ENCODE assay signal across 27 cellular contexts in the genomic region with DNA sequence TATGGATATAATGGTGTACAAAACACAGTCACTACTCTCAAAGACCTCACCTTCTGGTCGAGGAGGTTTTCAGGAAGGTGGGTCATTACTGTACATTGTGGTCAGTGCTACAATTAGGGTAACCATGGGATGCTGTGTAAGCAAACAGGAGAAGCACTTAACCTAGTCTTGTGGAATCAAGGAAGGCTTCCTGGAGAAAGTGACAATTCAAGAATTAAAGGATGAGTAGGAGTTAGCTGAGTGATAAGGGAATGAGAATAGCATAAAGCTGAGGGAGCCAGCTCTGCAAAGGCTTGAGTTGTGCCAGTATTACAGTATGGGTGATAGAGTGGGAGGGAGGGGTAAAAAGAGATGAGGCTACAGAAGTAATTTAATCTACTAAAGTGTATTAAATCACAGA.
"Had no signal": no experiment of that assay in that cellular context is flagged by ENCODE, and none has a peak within 500 bp of the region (broad histone marks: within the 10 kb centered on the region; RNA-seq: fewer than 3 reads in every experiment).

No MANE protein-coding gene starts in this region.

- H3K36me3 ChIP-seq: brain microvascular endothelial cell, Peyer's patch had no signal

- H3K9me3 ChIP-seq: Peyer's patch had no signal

- H3K27ac ChIP-seq: brain microvascular endothelial cell, Peyer's patch, RWPE1, VCaP had no signal

- H3K36me3 Mint-ChIP-seq: activated CD4-positive, alpha-beta memory T cell treated with anti-CD3 and anti-CD28 coated beads for 36 hours; activated naive CD4-positive, alpha-beta T cell treated with anti-CD3 and anti-CD28 coated beads, Interleukin-2, amount 50 U/mL, for 72 hours; T-cell had no signal

- H3K9me3 Mint-ChIP-seq: activated CD4-positive, alpha-beta memory T cell treated with anti-CD3 and anti-CD28 coated beads for 36 hours; activated CD4-positive, alpha-beta T cell treated with anti-CD3 and anti-CD28 coated beads, Interleukin-2, amount 10 ng/mL, durations not matched to agents 7 days and 5 days; activated naive CD4-positive, alpha-beta T cell treated with anti-CD3 and anti-CD28 coated beads, Interleukin-2, amount 50 U/mL, for 72 hours; activated naive CD8-positive, alpha-beta T cell treated with anti-CD3 and anti-CD28 coated beads, Interleukin-2, amount 50 U/mL, for 24 hours; activated T-cell treated with anti-CD3 and anti-CD28 coated beads, Interleukin-2, amount 50 U/mL, for 4 hours; T-cell had no signal

- H3K4me1 Mint-ChIP-seq: activated CD4-positive, alpha-beta T cell treated with anti-CD3 and anti-CD28 coated beads, Interleukin-2, amount 10 ng/mL, durations not matched to agents 7 days and 5 days; activated naive CD8-positive, alpha-beta T cell treated with anti-CD3 and anti-CD28 coated beads, Interleukin-2, amount 50 U/mL, for 24 hours; T-cell had no signal

- DNase-seq: activated CD4-positive, alpha-beta memory T cell treated with anti-CD3 and anti-CD28 coated beads for 36 hours; activated CD4-positive, alpha-beta T cell treated with anti-CD3 and anti-CD28 coated beads, Interleukin-2, amount 10 ng/mL, durations not matched to agents 7 days and 5 days; activated CD4-positive, CD25-positive, alpha-beta regulatory T cell; activated CD8-positive, alpha-beta memory T cell treated with anti-CD3 and anti-CD28 coated beads for 24 hours; activated effector memory CD4-positive, alpha-beta T cell treated with anti-CD3 and anti-CD28 coated beads, Interleukin-2, amount 50 U/mL, for 16 hours; activated naive CD4-positive, alpha-beta T cell treated with Interleukin-2 at 50 U/mL for 16 hours; activated naive CD8-positive, alpha-beta T cell treated with anti-CD3 and anti-CD28 coated beads, Interleukin-2, amount 50 U/mL, for 24 hours; activated T-cell treated with anti-CD3 and anti-CD28 coated beads, Interleukin-2, amount 50 U/mL, for 4 hours; brain microvascular endothelial cell; caudate nucleus; NCI-H1092 treated with DMSO at 0.1 percent for 48 hours; NCI-H1417 treated with DMSO at 0.1 percent for 48 hours; NCI-H1694; NCI-H2029; NCI-H2107; NCI-H2171 treated with DMSO at 0.1 percent for 48 hours; NCI-H226; NCI-H526; NK-92 treated with Interleukin-12 subunit alpha and Interleukin-12 subunit beta, amount 100 ng/mL, for 24 hours; OCI-M1; Peyer's patch; SHP77 treated with DMSO at 0.1 percent for 48 hours; T-cell; T-helper 2 cell had no signal

- H3K4me3 ChIP-seq: Peyer's patch had no signal

- ATAC-seq: activated naive CD4-positive, alpha-beta T cell treated with anti-CD3 and anti-CD28 coated beads, Interleukin-2, amount 50 U/mL, for 72 hours; activated naive CD8-positive, alpha-beta T cell treated with anti-CD3 and anti-CD28 coated beads, Interleukin-2, amount 50 U/mL, for 24 hours; activated T-cell treated with anti-CD3 and anti-CD28 coated beads, Interleukin-2, amount 50 U/mL, for 4 hours; T-cell had no signal

- H3K27me3 ChIP-seq: brain microvascular endothelial cell, Peyer's patch had no signal

- H3K4me1 ChIP-seq: Peyer's patch had no signal

- H3K27me3 Mint-ChIP-seq: activated CD4-positive, alpha-beta memory T cell treated with anti-CD3 and anti-CD28 coated beads for 36 hours; activated CD4-positive, alpha-beta T cell treated with anti-CD3 and anti-CD28 coated beads, Interleukin-2, amount 10 ng/mL, durations not matched to agents 7 days and 5 days; activated naive CD8-positive, alpha-beta T cell treated with anti-CD3 and anti-CD28 coated beads, Interleukin-2, amount 50 U/mL, for 24 hours had no signal

- H3K27ac Mint-ChIP-seq: activated CD4-positive, alpha-beta memory T cell treated with anti-CD3 and anti-CD28 coated beads for 36 hours; activated CD4-positive, alpha-beta T cell treated with anti-CD3 and anti-CD28 coated beads, Interleukin-2, amount 10 ng/mL, durations not matched to agents 7 days and 5 days; activated naive CD4-positive, alpha-beta T cell treated with anti-CD3 and anti-CD28 coated beads, Interleukin-2, amount 50 U/mL, for 72 hours; activated naive CD8-positive, alpha-beta T cell treated with anti-CD3 and anti-CD28 coated beads, Interleukin-2, amount 50 U/mL, for 24 hours; T-cell had no signal

- H3K4me3 Mint-ChIP-seq: activated CD4-positive, alpha-beta memory T cell treated with anti-CD3 and anti-CD28 coated beads for 36 hours; activated CD4-positive, alpha-beta T cell treated with anti-CD3 and anti-CD28 coated beads, Interleukin-2, amount 10 ng/mL, durations not matched to agents 7 days and 5 days; activated naive CD8-positive, alpha-beta T cell treated with anti-CD3 and anti-CD28 coated beads, Interleukin-2, amount 50 U/mL, for 24 hours; activated T-cell treated with anti-CD3 and anti-CD28 coated beads, Interleukin-2, amount 50 U/mL, for 4 hours; T-cell had no signal
